Comparison of ENCODE assay signal across 9 cellular contexts in genomic region chr4:140296871-140297570, GRCh38.
A peak's percentile ranks its signal among the peaks of the same experiment; 100 is the strongest.
DNase-seq lines count a peak whose midpoint lies in the region; ATAC-seq and TF ChIP-seq lines count a peak whose summit lies in the region.
"Had no signal": no experiment of that assay in that cellular context is flagged by ENCODE, and none has a peak within 500 bp of the region (broad histone marks: within the 10 kb centered on the region; RNA-seq: fewer than 3 reads in every experiment).

No MANE protein-coding gene starts in this region.

- no peaks in the 10 kb centered on the region for H3K9me3 ChIP-seq in breast epithelium

- no peaks in the 10 kb centered on the region for H3K9me3 Mint-ChIP-seq in stimulated activated naive B cell treated with anti-CD40 and anti-IgM and Interleukin-4, amounts not matched to agents 10 μg/mL and 1 μg/mL and 100 μg/mL, for 72 hours

- H3K27me3 Mint-ChIP-seq in stimulated activated naive B cell treated with anti-CD40 and anti-IgM and Interleukin-4, amounts not matched to agents 10 μg/mL and 1 μg/mL and 100 μg/mL, for 72 hours = peaks cover 0 to 13% of the 10 kb centered on the region in 2 donors

- no peaks in the 10 kb centered on the region for H3K27me3 ChIP-seq in breast epithelium

- H3K4me1 Mint-ChIP-seq in stimulated activated naive B cell treated with anti-CD40 and anti-IgM and Interleukin-4, amounts not matched to agents 10 μg/mL and 1 μg/mL and 100 μg/mL, for 72 hours = peaks cover 4 to 16% of the 10 kb centered on the region in 2 donors

- H3K4me1 ChIP-seq in breast epithelium = no peaks in the 10 kb centered on the region

- peak overlapping the region in 2 of 3 donors; percentile 9 to 26 for H3K4me3 ChIP-seq in breast epithelium

- ATAC-seq in stimulated activated naive B cell treated with anti-CD40 and anti-IgM and Interleukin-4, amounts not matched to agents 10 μg/mL and 1 μg/mL and 100 μg/mL, for 72 hours (replicated peaks) = no peak
- ATAC-seq in activated CD4-positive, CD25-positive, alpha-beta regulatory T cell treated with anti-CD3 and anti-CD28 coated beads, Interleukin-2, amount 50 U/mL, for 24 hours = no peak

- TF ChIP-seq CTCF in breast epithelium (IDR thresholded peaks at IDR 0.05) = no peak

- DNase-seq in ELF-1 (ENCODE audit: low read depth, low spot score) (peak; percentile 23), NCI-H2029 (lab: John Stamatoyannopoulos, UW) (peak; percentile 14), breast epithelium (ENCODE audit: low spot score in 2 of 2) (no peak), nucleus accumbens (lab: John Stamatoyannopoulos, UW) (peak in 37 of 56 donors; percentile 7 to 81 (median 43)), SKM-1 (lab: John Stamatoyannopoulos, UW; ENCODE audit: unreplicated experiment) (no peak), UCSD-AML1 (lab: John Stamatoyannopoulos, UW; ENCODE audit: unreplicated experiment) (no peak)
- no peak for DNase-seq in stimulated activated naive B cell treated with anti-CD40 and anti-IgM and Interleukin-4, amounts not matched to agents 10 μg/mL and 1 μg/mL and 100 μg/mL, for 72 hours

- no peaks in the 10 kb centered on the region for H3K36me3 Mint-ChIP-seq in stimulated activated naive B cell treated with anti-CD40 and anti-IgM and Interleukin-4, amounts not matched to agents 10 μg/mL and 1 μg/mL and 100 μg/mL, for 72 hours

- no peak for TF ChIP-seq POLR2A in breast epithelium (IDR thresholded peaks at IDR 0.05)

- intact Hi-C loops in breast epithelium (cut with DNase I; ENCODE audit: low total_unique reads) = no loop called here

- H3K27ac Mint-ChIP-seq in stimulated activated naive B cell treated with anti-CD40 and anti-IgM and Interleukin-4, amounts not matched to agents 10 μg/mL and 1 μg/mL and 100 μg/mL, for 72 hours = no peak overlapping the region

- H3K36me3 ChIP-seq in breast epithelium = no peaks in the 10 kb centered on the region

- H3K4me3 Mint-ChIP-seq in stimulated activated naive B cell treated with anti-CD40 and anti-IgM and Interleukin-4, amounts not matched to agents 10 μg/mL and 1 μg/mL and 100 μg/mL, for 72 hours = no peak overlapping the region

- peak overlapping the region in 1 of 2 donors; percentile 42 for H3K27ac ChIP-seq in breast epithelium
- H3K27ac ChIP-seq: KMS-11 had no signal

Comparison
In these comparisons a context has a peak if more than half of its experiments do, and no peak if none do; other contexts are left out.
1. DNase-seq: peak in ELF-1 (single experiment), NCI-H2029 (single experiment) and nucleus accumbens (37 of 56); none in breast epithelium (0 of 2), SKM-1 (single experiment), stimulated activated naive B cell treated with anti-CD40 and anti-IgM and Interleukin-4, amounts not matched to agents 10 μg/mL and 1 μg/mL and 100 μg/mL, for 72 hours (single experiment) and UCSD-AML1 (single experiment).